ENCODE assay signal across 11 cellular contexts in genomic region chrX:70096052-70096451, GRCh38. TPM values are rescaled to one million over a fixed set of nuclear protein-coding genes. Genes with fewer than 3 reads are reported as not detected.
DNase-seq lines count a peak whose midpoint lies in the region; ATAC-seq and TF ChIP-seq lines count a peak whose summit lies in the region.
"Had no signal": no experiment of that assay in that cellular context is flagged by ENCODE, and none has a peak within 500 bp of the region (broad histone marks: within the 10 kb centered on the region; RNA-seq: fewer than 3 reads in every experiment).

No MANE protein-coding gene starts in this region.

- TF ChIP-seq CTCF in VCaP (conservative IDR thresholded peaks at IDR 0.05), result peak; percentile 68
- peak; percentile 10 for TF ChIP-seq CTCF in kidney epithelial cell (IDR thresholded peaks at IDR 0.05; ENCODE audit: insufficient read depth, low read length, poor library complexity, severe bottlenecking)
- TF ChIP-seq CTCF in tibial nerve (IDR thresholded peaks at IDR 0.05), result no peak

- no peaks in the 10 kb centered on the region for H3K4me1 ChIP-seq in tibial nerve

- H3K36me3 ChIP-seq in kidney epithelial cell (ENCODE audit: control insufficient read depth, insufficient read depth, low read length) (no peaks in the 10 kb centered on the region), tibial nerve (no peaks in the 10 kb centered on the region)

- TF ChIP-seq POLR2A in tibial nerve (IDR thresholded peaks at IDR 0.05), result no peak

- DNase-seq in DMS153 treated with DMSO at 0.1 percent for 48 hours (lab: John Stamatoyannopoulos, UW; ENCODE audit: unreplicated experiment), result peak; percentile 1
- DNase-seq in HPDE6-E6E7 (ENCODE audit: extremely low spot score), result peak; percentile 13
- DNase-seq in kidney epithelial cell (ENCODE audit: low read depth), result no peak
- DNase-seq in cerebellar nuclear complex (lab: John Stamatoyannopoulos, UW), result no peak
- DNase-seq in cerebellar cortex (ENCODE audit: low spot score), result no peak
- no peak for DNase-seq in tibial nerve (ENCODE audit: low spot score in 2 of 2)
- DNase-seq: activated CD4-positive, alpha-beta T cell treated with anti-CD3 and anti-CD28 coated beads, Interleukin-2, amount 10 ng/mL, durations not matched to agents 7 days and 5 days had no signal

- H3K4me3 ChIP-seq in kidney epithelial cell (ENCODE audit: low read depth, low read length) (no peak overlapping the region), tibial nerve (no peak overlapping the region)
- H3K4me3 ChIP-seq: skin epidermis had no signal

- no peak overlapping the region for H3K27ac ChIP-seq in VCaP
- H3K27ac ChIP-seq in tibial nerve, result no peak overlapping the region
- H3K27ac ChIP-seq: skin epidermis had no signal

- WGBS in tibial nerve, 2 donors, result 50 to 73% methylated on average over 2 of the region's 2 CpGs

- no peaks in the 10 kb centered on the region for H3K9me3 ChIP-seq in tibial nerve

- TF ChIP-seq EP300 in tibial nerve (IDR thresholded peaks at IDR 0.05), result no peak

- ATAC-seq in HG03139 (IDR thresholded peaks at IDR 0.05; ENCODE audit: unreplicated experiment), result no peak

- H3K27me3 ChIP-seq in kidney epithelial cell (ENCODE audit: control insufficient read depth, insufficient read depth, low read length) (no peaks in the 10 kb centered on the region), tibial nerve (peaks cover 0 to 5% of the 10 kb centered on the region in 2 donors)

RNA-seq across cellular contexts. Expression of gene OTUD6A, which starts 33.8 kb away (rescaled TPM):
- total RNA-seq in kidney epithelial cell, result not detected in 2 replicates
- total RNA-seq in tibial nerve, result not detected
- total RNA-seq: activated CD4-positive, alpha-beta T cell treated with anti-CD3 and anti-CD28 coated beads, Interleukin-2, amount 10 ng/mL, durations not matched to agents 7 days and 5 days; mucosa of gallbladder had no signal

RNA-seq across cellular contexts. Expression of gene IGBP1, which starts 37.2 kb away (rescaled TPM):
- total RNA-seq in kidney epithelial cell, result 54.7 and 64.2 TPM in 2 replicates
- 10 to 100 TPM; 37.5 to 53.3 (median 46.8) TPM for total RNA-seq in tibial nerve

RNA-seq across cellular contexts. Expression of gene AWAT2, which starts 46.3 kb away (rescaled TPM):
- total RNA-seq in kidney epithelial cell (not detected in 2 replicates), tibial nerve (not detected)
- total RNA-seq: activated CD4-positive, alpha-beta T cell treated with anti-CD3 and anti-CD28 coated beads, Interleukin-2, amount 10 ng/mL, durations not matched to agents 7 days and 5 days; mucosa of gallbladder had no signal

Comparison
In these comparisons a context has a peak if more than half of its experiments do, and no peak if none do; other contexts are left out.
1. DNase-seq: peak in DMS153 treated with DMSO at 0.1 percent for 48 hours (single experiment) and HPDE6-E6E7 (single experiment); none in kidney epithelial cell (single experiment), cerebellar nuclear complex (0 of 2), cerebellar cortex (single experiment) and tibial nerve (0 of 2).
2. CTCF ChIP-seq: peak in VCaP (single experiment) and kidney epithelial cell (single experiment); none in tibial nerve (0 of 5).